1 cellular context compared by ENCODE assay signal in the genomic region with DNA sequence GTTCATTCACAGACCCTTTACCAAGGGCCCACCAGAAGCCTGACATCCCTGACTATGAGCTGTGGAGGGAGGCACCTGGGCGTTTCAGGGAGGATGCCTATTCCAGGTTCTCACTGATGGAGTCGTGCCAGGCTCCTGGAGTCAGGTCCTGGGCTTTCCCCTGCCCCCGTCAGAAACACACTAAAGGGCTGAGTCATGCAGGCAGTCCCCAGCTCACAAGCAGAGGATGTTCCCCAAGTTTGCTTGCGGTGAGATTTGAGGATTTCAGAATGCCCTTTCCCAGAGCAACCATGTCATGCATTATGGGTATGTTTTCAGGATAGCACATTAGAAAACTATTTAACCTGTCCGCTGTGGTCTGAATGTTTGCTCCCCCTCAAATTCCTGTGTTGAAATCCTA.
TF ChIP-seq lines count a peak whose summit lies in the region.

No MANE protein-coding gene starts in this region.

TF ChIP-seq in A549, 52 proteins besides CTCF, POLR2A, EP300 and RAD21 (continued from another document):
- TF ChIP-seq ELK1 (IDR thresholded peaks at IDR 0.05; ENCODE audit: low read depth, low read length) (no peak), JUNB (IDR thresholded peaks at IDR 0.05) (no peak), HOXB5 (CRISPR knock-in tag; IDR thresholded peaks at IDR 0.05) (no peak), HDAC2 (IDR thresholded peaks at IDR 0.05) (no peak), GATA3 (IDR thresholded peaks at IDR 0.05; ENCODE audit: borderline replicate concordance) (no peak)
